Comparison of ENCODE assay signal across 12 cellular contexts in genomic region chr2:170530803-170531564, GRCh38.
DNase-seq lines count a peak whose midpoint lies in the region; ATAC-seq, FAIRE-seq and TF ChIP-seq lines count a peak whose summit lies in the region.
"Had no signal": no experiment of that assay in that cellular context is flagged by ENCODE, and none has a peak within 500 bp of the region (broad histone marks: within the 10 kb centered on the region; RNA-seq: fewer than 3 reads in every experiment).

No MANE protein-coding gene starts in this region.

- H3K36me3 ChIP-seq in HepG2 (replicated peaks in 1 of 2; ENCODE audit: control insufficient read depth in 1 of 2, insufficient read depth in 2 of 2, low read length in 2 of 2) (no peaks in the 10 kb centered on the region), right lobe of liver (no peaks in the 10 kb centered on the region), GM12878 (ENCODE audit: control insufficient read depth in 2 of 2, insufficient read depth in 2 of 2, low read length in 1 of 2) (no peaks in the 10 kb centered on the region), parathyroid adenoma (ENCODE audit: control insufficient read depth, insufficient read depth, low read length) (no peaks in the 10 kb centered on the region)

- ATAC-seq in HepG2 (peak; percentile 26), right lobe of liver (no peak), GM12878 (peak; percentile 8; the same call in 2 of the 3 replicates), HG02938 (IDR thresholded peaks at IDR 0.05; ENCODE audit: unreplicated experiment) (no peak), HG03521 (IDR thresholded peaks at IDR 0.05; ENCODE audit: unreplicated experiment) (no peak)

- H3K4me2 ChIP-seq in HepG2 (ENCODE audit: low read depth, low read length), result peak overlapping the region; percentile 63
- H3K4me2 ChIP-seq in GM12878 (ENCODE audit: control insufficient read depth, insufficient read depth), result no peak overlapping the region
- H3K4me2 ChIP-seq in parathyroid adenoma (ENCODE audit: low read length), result peak overlapping the region; percentile 44

- H2AFZ ChIP-seq in HepG2 (ENCODE audit: low read length), result no peak overlapping the region
- H2AFZ ChIP-seq in GM12878 (ENCODE audit: control insufficient read depth, low read depth, low read length), result no peak overlapping the region
- H2AFZ ChIP-seq in parathyroid adenoma, result peak overlapping the region; percentile 87

- TF ChIP-seq POLR2A in HepG2 (IDR thresholded peaks at IDR 0.05; ENCODE audit: insufficient read depth in 1 of 2, low read depth in 2 of 2, low read length in 2 of 2) (no peak), right lobe of liver (IDR thresholded peaks at IDR 0.05) (no peak), GM12878 (IDR thresholded peaks at IDR 0.05; ENCODE audit: low read depth, low read length) (no peak)

- no peak overlapping the region for H3K27ac ChIP-seq in HepG2 (ENCODE audit: extremely low read length, insufficient read depth, low read length)
- no peak overlapping the region for H3K27ac ChIP-seq in right lobe of liver
- H3K27ac ChIP-seq in GM12878 (ENCODE audit: control insufficient read depth, insufficient read depth), result no peak overlapping the region
- no peak overlapping the region for H3K27ac ChIP-seq in parathyroid adenoma
- H3K27ac ChIP-seq: psoas muscle had no signal

- TF ChIP-seq RAD21 in HepG2 (CRISPR knock-in tag; IDR thresholded peaks at IDR 0.05), result no peak
- TF ChIP-seq RAD21 in GM12878 (IDR thresholded peaks at IDR 0.05; ENCODE audit: insufficient read depth, low read depth, low read length), result no peak

- intact Hi-C loops in HepG2 (cut with micrococcal nuclease; ENCODE audit: unreplicated experiment), result loop anchor here (1.0 kb wide), 2 partner anchors 122 to 180 kb away; no protein-coding TSS in a partner anchor
- intact Hi-C loops in right lobe of liver (cut with DNase I), result no loop called here
- intact Hi-C loops in GM12878 (cut with micrococcal nuclease; ENCODE audit: unreplicated experiment), result no loop called here

- H3K79me2 ChIP-seq in HepG2 (ENCODE audit: insufficient read depth, low read length), result no peaks in the 10 kb centered on the region
- H3K79me2 ChIP-seq in GM12878 (ENCODE audit: control insufficient read depth, insufficient read depth, low read length), result no peaks in the 10 kb centered on the region
- no peaks in the 10 kb centered on the region for H3K79me2 ChIP-seq in parathyroid adenoma

- no TSS peak for BruUV-seq in HepG2 (replicated peaks; lab: Mats Ljungman, UMichigan)
- no TSS peak for BruUV-seq in GM12878 (replicated peaks; lab: Mats Ljungman, UMichigan)

- WGBS in HepG2 (ENCODE audit: low lambda C conversion rate), result 32% methylated on average over 2 of the region's 2 CpGs
- 73% methylated on average over 2 of the region's 2 CpGs for WGBS in right lobe of liver (ENCODE audit: insufficient coverage, low coverage, low lambda C conversion rate, missing lambda C conversion rate)
- 42% methylated on average over 2 of the region's 2 CpGs for WGBS in GM12878 (ENCODE audit: insufficient coverage, insufficient replicate concordance, low lambda C conversion rate, missing lambda C conversion rate)

- RAD21 ChIA-PET in GM12878 (lab: Charles Lee; ENCODE audit: unreplicated experiment), result interaction anchor here (0.7 to 4.7 kb wide), 15 partner anchors 8 to 151 kb away, joined by 3 to 27 read pairs (median 4); no protein-coding TSS in a partner anchor

- H3K9me3 ChIP-seq in HepG2 (ENCODE audit: low read length) (no peaks in the 10 kb centered on the region), right lobe of liver (no peaks in the 10 kb centered on the region), GM12878 (replicated peaks; ENCODE audit: control insufficient read depth, insufficient read depth, low read length) (no peaks in the 10 kb centered on the region), parathyroid adenoma (ENCODE audit: control insufficient read depth, low read length) (no peaks in the 10 kb centered on the region)
- H3K9me3 ChIP-seq: psoas muscle had no signal

- DNase-seq in HepG2 (ENCODE audit: low spot score), result no peak
- DNase-seq in right lobe of liver, result no peak
- DNase-seq in GM12878 (ENCODE audit: low read depth, low spot score), result no peak
- no peak for DNase-seq in activated naive CD4-positive, alpha-beta T cell (lab: John Stamatoyannopoulos, UW)
- DNase-seq in KBM-7, result no peak
- DNase-seq: activated CD4-positive, CD25-positive, alpha-beta regulatory T cell treated with anti-CD3 and anti-CD28 coated beads, Interleukin-2, amount 50 U/mL, for 72 hours; amniotic stem cell; naive B cell had no signal

- TF ChIP-seq EP300 in HepG2 (IDR thresholded peaks at IDR 0.05; ENCODE audit: low read depth in 2 of 2, low read length in 2 of 2), result no peak
- TF ChIP-seq EP300 in HepG2 (CRISPR knock-in tag; IDR thresholded peaks at IDR 0.05; ENCODE audit: borderline replicate concordance), result no peak
- no peak for TF ChIP-seq EP300 in GM12878 (IDR thresholded peaks at IDR 0.05; ENCODE audit: borderline replicate concordance in 1 of 2, control insufficient read depth in 1 of 2, low read depth in 2 of 2, low read length in 2 of 2)

- FAIRE-seq in HepG2 (lab: Jason Lieb, UNC) (no peak), GM12878 (lab: Jason Lieb, UNC) (no peak)

- SMC1A ChIA-PET in GM12878 (lab: Charles Lee; ENCODE audit: uncharacterized antibody, unreplicated experiment), result interaction anchor here (1.0 to 12.2 kb wide), 12 partner anchors 10 to 149 kb away, joined by 3 to 203 read pairs (median 8); no protein-coding TSS in a partner anchor

- TF ChIP-seq CTCF in HepG2 (CRISPR knock-in tag; IDR thresholded peaks at IDR 0.05), result no peak
- no peak for TF ChIP-seq CTCF in right lobe of liver (IDR thresholded peaks at IDR 0.05)
- TF ChIP-seq CTCF in GM12878 (IDR thresholded peaks at IDR 0.05 in 2 of 3, conservative IDR thresholded peaks at IDR 0.05 in 1 of 3; ENCODE audit: control insufficient read depth in 2 of 3, extremely low read depth in 1 of 3, insufficient read depth in 1 of 3, low read depth in 3 of 3, low read length in 3 of 3), result no peak
- TF ChIP-seq CTCF in parathyroid adenoma (IDR thresholded peaks at IDR 0.05), result no peak

- H3K9ac ChIP-seq in HepG2 (ENCODE audit: insufficient read depth, low read depth, low read length) (no peak overlapping the region), GM12878 (ENCODE audit: control insufficient read depth, insufficient read depth, low read length) (no peak overlapping the region), parathyroid adenoma (no peak overlapping the region)

- in situ Hi-C loops in HepG2 (cut with HindIII; ENCODE audit: extremely low pct_ligation_motif_present, low pct_unique_long_range_greater_than_20kb), result no loop called here
- in situ Hi-C loops in GM12878 (cut with MboI), result no loop called here
- in situ Hi-C loops in KBM-7 (cut with MboI; ENCODE audit: low pct_unique_long_range_greater_than_20kb, low sequenced_read_pairs), result no loop called here

- H3K4me3 ChIP-seq in HepG2 (replicated peaks in 1 of 3; ENCODE audit: insufficient read depth in 1 of 3, low read depth in 2 of 3, low read length in 3 of 3) (no peak overlapping the region), right lobe of liver (no peak overlapping the region), GM12878 (no peak overlapping the region), parathyroid adenoma (ENCODE audit: low read depth, low read length) (no peak overlapping the region)

- POLR2A ChIA-PET in HepG2 (lab: Yijun Ruan, JAX), result interaction anchor here (0.9 to 1.4 kb wide), 3 partner anchors 107 to 185 kb away, joined by 3 to 7 read pairs (median 3); partner anchors contain the start of gene SP5
- POLR2A ChIA-PET in GM12878 (lab: Charles Lee), result interaction anchor here (0.8 to 3.2 kb wide), 7 partner anchors 9 to 149 kb away, joined by 3 to 8 read pairs (median 5); no protein-coding TSS in a partner anchor

- peaks cover 0 to 36% of the 10 kb centered on the region in 2 experiments; a peak in 3 of 5 replicates for H3K27me3 ChIP-seq in HepG2 (ENCODE audit: control insufficient read depth in 1 of 2, insufficient read depth in 2 of 2, low read length in 2 of 2)
- H3K27me3 ChIP-seq in right lobe of liver, result no peaks in the 10 kb centered on the region
- H3K27me3 ChIP-seq in GM12878 (replicated peaks in 1 of 2; ENCODE audit: control insufficient read depth in 2 of 2, insufficient read depth in 2 of 2, low read length in 1 of 2), result no peaks in the 10 kb centered on the region
- no peaks in the 10 kb centered on the region for H3K27me3 ChIP-seq in parathyroid adenoma (ENCODE audit: control insufficient read depth, insufficient read depth, low read length)

- H4K20me1 ChIP-seq in HepG2 (ENCODE audit: insufficient read depth, low read length) (no peaks in the 10 kb centered on the region), GM12878 (ENCODE audit: control insufficient read depth, insufficient read depth) (no peaks in the 10 kb centered on the region)

- H3K4me1 ChIP-seq in HepG2 (ENCODE audit: insufficient read depth, low read length), result peaks cover 28% of the 10 kb centered on the region
- peaks cover 0 to 7% (median 0%) of the 10 kb centered on the region in 4 donors for H3K4me1 ChIP-seq in right lobe of liver
- no peaks in the 10 kb centered on the region for H3K4me1 ChIP-seq in GM12878 (ENCODE audit: control insufficient read depth, insufficient read depth, low read length)
- H3K4me1 ChIP-seq in parathyroid adenoma, result peaks cover 11% of the 10 kb centered on the region
- H3K4me1 ChIP-seq: psoas muscle had no signal

- CTCF ChIA-PET in HepG2 (lab: Yijun Ruan, JAX; ENCODE audit: low intra/inter-chr PET ratio, low total read pairs) (no interaction called here), GM12878 (lab: Yijun Ruan, JAX) (interaction anchor here (1.1 to 4.5 kb wide), 7 partner anchors 11 to 151 kb away, joined by 3 to 27 read pairs (median 7); no protein-coding TSS in a partner anchor)

TF ChIP-seq in HepG2, 621 proteins besides CTCF, POLR2A, EP300 and RAD21 (continues in another document):
- TF ChIP-seq FLYWCH1 (CRISPR knock-in tag; IDR thresholded peaks at IDR 0.05), result 0 out of 2 replicates have a peak, but pooled peaks have one; percentile 27
- TF ChIP-seq ZNF414 (CRISPR knock-in tag; IDR thresholded peaks at IDR 0.05), result 0 out of 2 replicates have a peak, but pooled peaks have one; percentile 16

TF ChIP-seq in GM12878, 131 proteins besides CTCF, POLR2A, EP300 and RAD21:
- TF ChIP-seq BCL11A (IDR thresholded peaks at IDR 0.05; ENCODE audit: low read depth, low read length) (no peak), SPI1 (IDR thresholded peaks at IDR 0.05; ENCODE audit: borderline replicate concordance, insufficient read depth, low read depth, low read length) (no peak), IKZF1 (conservative IDR thresholded peaks at IDR 0.05) (peak; percentile 48), EGR1 (IDR thresholded peaks at IDR 0.05; ENCODE audit: borderline replicate concordance in 1 of 2, low read depth in 2 of 2, low read length in 2 of 2) (no peak), TCF12 (IDR thresholded peaks at IDR 0.05; ENCODE audit: low read depth, low read length) (no peak), ATF3 (IDR thresholded peaks at IDR 0.05; ENCODE audit: borderline replicate concordance, extremely low read depth, low read depth, low read length) (no peak)

Comparison
In these comparisons a context has a peak if more than half of its experiments do, and no peak if none do; other contexts are left out.
1. ATAC-seq: peak in HepG2 (single experiment) and GM12878 (single experiment); none in right lobe of liver (0 of 4), HG02938 (single experiment) and HG03521 (single experiment).
2. Of the 75 proteins assayed by ChIP-seq in both HepG2 and GM12878: peak only in HepG2: none; only in GM12878: IKZF1; in both: none; in neither: 74.